8 cellular contexts compared by ENCODE assay signal in genomic region chrX:2696698-2697215, GRCh38. TPM values are rescaled to one million over a fixed set of nuclear protein-coding genes. Genes with fewer than 3 reads are reported as not detected.
DNase-seq lines count a peak whose midpoint lies in the region; ATAC-seq and TF ChIP-seq lines count a peak whose summit lies in the region.

No MANE protein-coding gene starts in this region.

- H3K4me3 ChIP-seq in right atrium auricular region, result no peak overlapping the region

- H3K9me3 Mint-ChIP-seq in CD14-positive monocyte, result peaks cover 0 to 12% (median 1%) of the 10 kb centered on the region in 7 donors
- peaks cover 7% of the 10 kb centered on the region for H3K9me3 Mint-ChIP-seq in stimulated activated effector memory CD8-positive, alpha-beta T cell treated with anti-CD3 and anti-CD28 coated beads, Interleukin-12 subunit alpha, Interleukin-12 subunit beta, amount 100 ng/mL, for 72 hours

- H3K4me1 ChIP-seq in right atrium auricular region, result peaks cover 0 to 83% of the 10 kb centered on the region in 2 donors

- peaks cover 49 to 67% of the 10 kb centered on the region in 2 donors for H3K36me3 Mint-ChIP-seq in CD14-positive monocyte
- peaks cover 94% of the 10 kb centered on the region for H3K36me3 Mint-ChIP-seq in stimulated activated effector memory CD8-positive, alpha-beta T cell treated with anti-CD3 and anti-CD28 coated beads, Interleukin-12 subunit alpha, Interleukin-12 subunit beta, amount 100 ng/mL, for 72 hours

- peak overlapping the region; percentile 58 to 73 for H3K4me3 Mint-ChIP-seq in CD14-positive monocyte
- H3K4me3 Mint-ChIP-seq in stimulated activated effector memory CD8-positive, alpha-beta T cell treated with anti-CD3 and anti-CD28 coated beads, Interleukin-12 subunit alpha, Interleukin-12 subunit beta, amount 100 ng/mL, for 72 hours, result peak overlapping the region; percentile 99

- no peaks in the 10 kb centered on the region for H3K9me3 ChIP-seq in right atrium auricular region

- H3K36me3 ChIP-seq in right atrium auricular region, result peaks cover 4% of the 10 kb centered on the region

- TF ChIP-seq CTCF in CD14-positive monocyte (IDR thresholded peaks at IDR 0.05) (no peak), right atrium auricular region (IDR thresholded peaks at IDR 0.05) (no peak)

- ATAC-seq in GM19455 (IDR thresholded peaks at IDR 0.05; ENCODE audit: unreplicated experiment) (peak; percentile 76), HG03520 (IDR thresholded peaks at IDR 0.05; ENCODE audit: unreplicated experiment) (peak; percentile 87)
- peak; percentile 93 for ATAC-seq in stimulated activated effector memory CD8-positive, alpha-beta T cell treated with anti-CD3 and anti-CD28 coated beads, Interleukin-12 subunit alpha, Interleukin-12 subunit beta, amount 100 ng/mL, for 72 hours

- peak overlapping the region; percentile 89 to 97 (median 95) for H3K27ac Mint-ChIP-seq in CD14-positive monocyte
- peak overlapping the region; percentile 98 for H3K27ac Mint-ChIP-seq in stimulated activated effector memory CD8-positive, alpha-beta T cell treated with anti-CD3 and anti-CD28 coated beads, Interleukin-12 subunit alpha, Interleukin-12 subunit beta, amount 100 ng/mL, for 72 hours

- H3K27ac ChIP-seq in right atrium auricular region, result peak overlapping the region; percentile 29 to 42

- H3K4me1 Mint-ChIP-seq in CD14-positive monocyte, result peaks cover 83% of the 10 kb centered on the region
- peaks cover 95% of the 10 kb centered on the region for H3K4me1 Mint-ChIP-seq in stimulated activated effector memory CD8-positive, alpha-beta T cell treated with anti-CD3 and anti-CD28 coated beads, Interleukin-12 subunit alpha, Interleukin-12 subunit beta, amount 100 ng/mL, for 72 hours

- intact Hi-C loops in CD14-positive monocyte (cut with micrococcal nuclease), result loop anchor here in 1 of 2 donors (5.0 kb wide), 1 partner anchor 64 kb away; no protein-coding TSS in a partner anchor

- H3K27me3 Mint-ChIP-seq in CD14-positive monocyte (ENCODE audit: low read depth in 3 of 3), result peaks cover 0 to 13% (median 1%) of the 10 kb centered on the region in 3 donors

- H3K27me3 ChIP-seq in right atrium auricular region, result no peaks in the 10 kb centered on the region

- DNase-seq in CD14-positive monocyte (ENCODE audit: low spot score) (peak; percentile 75), right atrium auricular region (ENCODE audit: low spot score) (no peak), HuH-7.5 (ENCODE audit: low spot score) (no peak), NCI-H1092 treated with DMSO at 0.1 percent for 48 hours (lab: John Stamatoyannopoulos, UW) (no peak)
- DNase-seq in activated T-cell treated with anti-CD3 and anti-CD28 coated beads, Interleukin-2, amount 50 U/mL, for 48 hours, result peak; percentile 70 to 73
- peak in 1 of 2 donors; percentile 88 for DNase-seq in stimulated activated effector memory CD8-positive, alpha-beta T cell treated with anti-CD3 and anti-CD28 coated beads, Interleukin-12 subunit alpha, Interleukin-12 subunit beta, amount 100 ng/mL, for 72 hours (ENCODE audit: low spot score in 2 of 2)

RNA-seq across cellular contexts. Expression of gene CD99, which starts 5.7 kb away (rescaled TPM):
- 100 to 1,000 TPM; 184 to 217 TPM for polyA plus RNA-seq in CD14-positive monocyte
- total RNA-seq in right atrium auricular region, result 100 to 1,000 TPM; 234 to 282 TPM

RNA-seq across cellular contexts. Expression of gene XG, which starts 55.1 kb away (rescaled TPM):
- not detected for polyA plus RNA-seq in CD14-positive monocyte
- total RNA-seq in right atrium auricular region, result 1 to 10 TPM in 1 of 2 donors, under 1 TPM in 1; 0.51 to 1.3 TPM

Comparison
In these comparisons a context has a peak if more than half of its experiments do, and no peak if none do; other contexts are left out.
1. DNase-seq: peak in CD14-positive monocyte (single experiment) and activated T-cell treated with anti-CD3 and anti-CD28 coated beads, Interleukin-2, amount 50 U/mL, for 48 hours (2 of 2); none in right atrium auricular region (single experiment), HuH-7.5 (single experiment) and NCI-H1092 treated with DMSO at 0.1 percent for 48 hours (single experiment).
2. Peak in every context shown above with its lines, with median percentiles within 50 percentile points of each other: ATAC-seq.